Comparison of ENCODE assay signal across 8 cellular contexts in genomic region chrX:102067966-102068723, GRCh38. TPM values are rescaled to one million over a fixed set of nuclear protein-coding genes. Genes with fewer than 3 reads are reported as not detected.
A peak's percentile ranks its signal among the peaks of the same experiment; 100 is the strongest.
DNase-seq lines count a peak whose midpoint lies in the region; ATAC-seq and TF ChIP-seq lines count a peak whose summit lies in the region.

No MANE protein-coding gene starts in this region.

- TF ChIP-seq CTCF in NB4 (IDR thresholded peaks at IDR 0.05; ENCODE audit: low read depth, low read length) (peak; percentile 42), brain microvascular endothelial cell (IDR thresholded peaks at IDR 0.05; ENCODE audit: low read depth, low read length, missing control alignments) (peak; percentile 55), omental fat pad (IDR thresholded peaks at IDR 0.05) (no peak)

- no peak overlapping the region for H3K27ac ChIP-seq in brain microvascular endothelial cell

- in situ Hi-C loops in brain microvascular endothelial cell (cut with HindIII; ENCODE audit: low pct_ligation_motif_present, low sequenced_read_pairs) = no loop called here

- H3K27me3 Mint-ChIP-seq in activated naive CD8-positive, alpha-beta T cell treated with anti-CD3 and anti-CD28 coated beads, Interleukin-2, amount 50 U/mL, for 24 hours = no peaks in the 10 kb centered on the region
- peaks cover 9% of the 10 kb centered on the region for H3K27me3 Mint-ChIP-seq in activated naive CD8-positive, alpha-beta T cell treated with anti-CD3 and anti-CD28 coated beads for 36 hours

- H3K4me3 Mint-ChIP-seq in activated naive CD8-positive, alpha-beta T cell treated with anti-CD3 and anti-CD28 coated beads, Interleukin-2, amount 50 U/mL, for 24 hours = no peak overlapping the region
- H3K4me3 Mint-ChIP-seq in activated naive CD8-positive, alpha-beta T cell treated with anti-CD3 and anti-CD28 coated beads for 36 hours = no peak overlapping the region

- no peak for ATAC-seq in activated naive CD8-positive, alpha-beta T cell treated with anti-CD3 and anti-CD28 coated beads, Interleukin-2, amount 50 U/mL, for 24 hours
- ATAC-seq in GM19467 (IDR thresholded peaks at IDR 0.05; ENCODE audit: unreplicated experiment) (no peak), omental fat pad (ENCODE audit: low FRiP score) (no peak)

- H3K4me1 Mint-ChIP-seq in activated naive CD8-positive, alpha-beta T cell treated with anti-CD3 and anti-CD28 coated beads, Interleukin-2, amount 50 U/mL, for 24 hours = no peaks in the 10 kb centered on the region
- H3K4me1 Mint-ChIP-seq in activated naive CD8-positive, alpha-beta T cell treated with anti-CD3 and anti-CD28 coated beads for 36 hours = no peaks in the 10 kb centered on the region

- no peak for TF ChIP-seq POLR2A in NB4 (IDR thresholded peaks at IDR 0.05; ENCODE audit: extremely low read depth, insufficient read length)

- no peak overlapping the region for H3K27ac Mint-ChIP-seq in activated naive CD8-positive, alpha-beta T cell treated with anti-CD3 and anti-CD28 coated beads, Interleukin-2, amount 50 U/mL, for 24 hours
- no peak overlapping the region for H3K27ac Mint-ChIP-seq in activated naive CD8-positive, alpha-beta T cell treated with anti-CD3 and anti-CD28 coated beads for 36 hours

- no peaks in the 10 kb centered on the region for H3K9me3 Mint-ChIP-seq in activated naive CD8-positive, alpha-beta T cell treated with anti-CD3 and anti-CD28 coated beads, Interleukin-2, amount 50 U/mL, for 24 hours
- peaks cover 1% of the 10 kb centered on the region for H3K9me3 Mint-ChIP-seq in activated naive CD8-positive, alpha-beta T cell treated with anti-CD3 and anti-CD28 coated beads for 36 hours

- H3K27me3 ChIP-seq in brain microvascular endothelial cell (replicated peaks) = no peaks in the 10 kb centered on the region

- no peaks in the 10 kb centered on the region for H3K36me3 Mint-ChIP-seq in activated naive CD8-positive, alpha-beta T cell treated with anti-CD3 and anti-CD28 coated beads, Interleukin-2, amount 50 U/mL, for 24 hours (ENCODE audit: low read depth)
- no peaks in the 10 kb centered on the region for H3K36me3 Mint-ChIP-seq in activated naive CD8-positive, alpha-beta T cell treated with anti-CD3 and anti-CD28 coated beads for 36 hours

- DNase-seq in activated naive CD8-positive, alpha-beta T cell treated with anti-CD3 and anti-CD28 coated beads, Interleukin-2, amount 50 U/mL, for 24 hours = peak; percentile 1
- DNase-seq in activated naive CD8-positive, alpha-beta T cell treated with anti-CD3 and anti-CD28 coated beads for 36 hours = no peak
- DNase-seq in NB4 (ENCODE audit: low read depth) = peak; percentile 32
- DNase-seq in brain microvascular endothelial cell = peak; percentile 24
- DNase-seq in midbrain (lab: John Stamatoyannopoulos, UW) = peak; percentile 30
- no peak for DNase-seq in DMS153 treated with DMSO at 0.1 percent for 48 hours (lab: John Stamatoyannopoulos, UW; ENCODE audit: unreplicated experiment)
- DNase-seq in omental fat pad (ENCODE audit: low spot score) = no peak

- no peaks in the 10 kb centered on the region for H3K36me3 ChIP-seq in brain microvascular endothelial cell (replicated peaks)

- no peak overlapping the region for H3K4me3 ChIP-seq in NB4 (ENCODE audit: low read depth, low read length)
- no peak overlapping the region for H3K4me3 ChIP-seq in brain microvascular endothelial cell (ENCODE audit: low read depth, low read length)

RNA-seq across cellular contexts. Expression of gene TCEAL2, which starts 57.3 kb away (rescaled TPM):
- under 1 TPM; 0.39 to 0.40 TPM for total RNA-seq in activated naive CD8-positive, alpha-beta T cell treated with anti-CD3 and anti-CD28 coated beads for 36 hours
- total RNA-seq in omental fat pad = 10 to 100 TPM in 1 of 4 donors, 1 to 10 TPM in 2, under 1 TPM in 1; 0.95 to 15.1 (median 2.3) TPM

Comparison
In these comparisons a context has a peak if more than half of its experiments do, and no peak if none do; other contexts are left out.
1. DNase-seq: peak in activated naive CD8-positive, alpha-beta T cell treated with anti-CD3 and anti-CD28 coated beads, Interleukin-2, amount 50 U/mL, for 24 hours (single experiment), NB4 (single experiment), brain microvascular endothelial cell (single experiment) and midbrain (single experiment); none in activated naive CD8-positive, alpha-beta T cell treated with anti-CD3 and anti-CD28 coated beads for 36 hours (single experiment), DMS153 treated with DMSO at 0.1 percent for 48 hours (single experiment) and omental fat pad (single experiment).
2. CTCF ChIP-seq: peak in NB4 (single experiment) and brain microvascular endothelial cell (single experiment); none in omental fat pad (0 of 3).